ENCODE assay signal across 8 cellular contexts in genomic region chr10:105797234-105797890, GRCh38.
A peak's percentile ranks its signal among the peaks of the same experiment; 100 is the strongest.
DNase-seq lines count a peak whose midpoint lies in the region; ATAC-seq lines count a peak whose summit lies in the region.

No MANE protein-coding gene starts in this region.

- in situ Hi-C loops in G401 (cut with HindIII; ENCODE audit: low sequenced_read_pairs) = no loop called here

- DNase-seq in G401 (ENCODE audit: low spot score) = peak; percentile 11
- DNase-seq in H7 = peak; percentile 13
- DNase-seq in NCI-H69 (lab: John Stamatoyannopoulos, UW) = peak; percentile 65
- peak; percentile 59 for DNase-seq in pons (ENCODE audit: low spot score)
- DNase-seq in activated CD4-positive, alpha-beta T cell treated with anti-CD3 and anti-CD28 coated beads for 4 hours = no peak
- DNase-seq in activated CD4-positive, CD25-positive, alpha-beta regulatory T cell treated with anti-CD3 and anti-CD28 coated beads, Interleukin-2, amount 50 U/mL, for 72 hours = no peak

- H3K27me3 ChIP-seq in H7 (ENCODE audit: control insufficient read depth, insufficient read depth, low read length) = no peaks in the 10 kb centered on the region

- ATAC-seq in esophagus mucosa = peak; percentile 72
- no peak for ATAC-seq in GM21381 (IDR thresholded peaks at IDR 0.05; ENCODE audit: unreplicated experiment)

- H3K4me3 ChIP-seq in H7 (ENCODE audit: insufficient read depth, low read depth, low read length) = no peak overlapping the region

- no peaks in the 10 kb centered on the region for H3K36me3 ChIP-seq in H7 (replicated peaks; ENCODE audit: control insufficient read depth, insufficient read depth, low read length)

Comparison
In these comparisons a context has a peak if more than half of its experiments do, and no peak if none do; other contexts are left out.
1. DNase-seq: peak in G401 (single experiment), H7 (single experiment), NCI-H69 (single experiment) and pons (single experiment); none in activated CD4-positive, alpha-beta T cell treated with anti-CD3 and anti-CD28 coated beads for 4 hours (0 of 2) and activated CD4-positive, CD25-positive, alpha-beta regulatory T cell treated with anti-CD3 and anti-CD28 coated beads, Interleukin-2, amount 50 U/mL, for 72 hours (single experiment).